ENCODE assay signal across 9 cellular contexts in genomic region chr17:17820457-17821158, GRCh38. TPM values are rescaled to one million over a fixed set of nuclear protein-coding genes. Genes with fewer than 3 reads are reported as not detected.
DNase-seq lines count a peak whose midpoint lies in the region; ATAC-seq, FAIRE-seq and TF ChIP-seq lines count a peak whose summit lies in the region.
"Had no signal": no experiment of that assay in that cellular context is flagged by ENCODE, and none has a peak within 500 bp of the region (broad histone marks: within the 10 kb centered on the region; RNA-seq: fewer than 3 reads in every experiment).

No MANE protein-coding gene starts in this region.

- in situ Hi-C loops in IMR-90 (cut with MboI; ENCODE audit: low sequenced_read_pairs) = no loop called here
- in situ Hi-C loops in HAP-1 (cut with MboI; ENCODE audit: low sequenced_read_pairs) = loop anchor here (10.0 kb wide), 1 partner anchor 214 kb away; the partner anchor contains the start of genes ATPAF2 and GID4

- BruUV-seq in IMR-90 (replicated peaks; lab: Mats Ljungman, UMichigan) = no TSS peak

- WGBS in A549 (ENCODE audit: missing lambda C conversion rate) = 68% methylated on average over 7 of the region's 7 CpGs
- 100% methylated on average over 3 of the region's 7 CpGs; no CpG with 5 or more reads in 1 of the 2 experiments for WGBS in IMR-90 (ENCODE audit: extremely low coverage in 2 of 2, insufficient read length in 1 of 2), 2 experiments

- H2BK5ac ChIP-seq in IMR-90 (ENCODE audit: low read depth, low read length, poor library complexity, severe bottlenecking) = no peak overlapping the region

- no peak for TF ChIP-seq CTCF in A549 (IDR thresholded peaks at IDR 0.05)
- no peak for TF ChIP-seq CTCF in IMR-90 (conservative IDR thresholded peaks at IDR 0.05; ENCODE audit: low read depth, low read length)

- dilution Hi-C loops in IMR-90 (cut with HindIII; ENCODE audit: low sequenced_read_pairs, unreplicated experiment) = no loop called here

- H4K20me1 ChIP-seq in IMR-90 (ENCODE audit: insufficient read depth, low read length) = peaks cover 75% of the 10 kb centered on the region

- H3K36me3 ChIP-seq in IMR-90 (ENCODE audit: control insufficient read depth, insufficient read depth, low read length) = peaks cover 36% of the 10 kb centered on the region
- peaks cover 53% of the 10 kb centered on the region for H3K36me3 ChIP-seq in adipocyte (ENCODE audit: control insufficient read depth, insufficient read depth, low read length, severe bottlenecking)
- peaks cover 49% of the 10 kb centered on the region for H3K36me3 ChIP-seq in HAP-1 (replicated peaks)

- no peak overlapping the region for H4K91ac ChIP-seq in IMR-90 (ENCODE audit: insufficient read depth, low read depth, low read length)

- H3K4ac ChIP-seq in IMR-90 (ENCODE audit: low read depth, low read length) = peak overlapping the region; percentile 35; the same call in 1 of the 2 replicates

- TF ChIP-seq EP300 in A549 (IDR thresholded peaks at IDR 0.05) = no peak

- H3K9ac ChIP-seq in IMR-90 (ENCODE audit: low read depth, low read length) (no peak overlapping the region; the same call in 1 of the 2 replicates), adipocyte (ENCODE audit: low read length) (peak overlapping the region; percentile 90)

- peaks cover 39% of the 10 kb centered on the region for H3K9me1 ChIP-seq in IMR-90 (ENCODE audit: insufficient read depth, low read length)

- TF ChIP-seq POLR2A in A549 (IDR thresholded peaks at IDR 0.05; ENCODE audit: low read length) (no peak), IMR-90 (IDR thresholded peaks at IDR 0.05; ENCODE audit: low read depth, low read length) (no peak)

- CTCF ChIA-PET in A549 (lab: Yijun Ruan, JAX) (interaction anchor here (0.6 to 30.5 kb wide), 9 partner anchors 7 to 213 kb away, joined by 3 to 859 read pairs (median 5); partner anchors contain the start of gene SREBF1), IMR-90 (lab: Yijun Ruan, JAX) (no interaction called here)

- TF ChIP-seq RAD21 in A549 (conservative IDR thresholded peaks at IDR 0.05 in 1 of 2, IDR thresholded peaks at IDR 0.05 in 1 of 2) (no peak), IMR-90 (IDR thresholded peaks at IDR 0.05; ENCODE audit: low read length) (no peak)

- H3K4me3 ChIP-seq in A549 (peak overlapping the region; percentile 53; the same call in 2 of the 3 replicates), IMR-90 (ENCODE audit: insufficient read depth, low read depth, low read length) (no peak overlapping the region), adipocyte (ENCODE audit: low read length) (peak overlapping the region; percentile 80), HAP-1 (no peak overlapping the region)

- H4K8ac ChIP-seq in IMR-90 (ENCODE audit: low read depth in 2 of 2, low read length in 2 of 2) = no peak overlapping the region

- H3K27me3 ChIP-seq in IMR-90 (ENCODE audit: control insufficient read depth, insufficient read depth, low read length) = no peaks in the 10 kb centered on the region
- H3K27me3 ChIP-seq in adipocyte (replicated peaks; ENCODE audit: control insufficient read depth, insufficient read depth, low read length) = no peaks in the 10 kb centered on the region
- H3K27me3 ChIP-seq in HAP-1 (ENCODE audit: low read depth) = no peaks in the 10 kb centered on the region

- H2BK20ac ChIP-seq in IMR-90 (ENCODE audit: low read depth, low read length) = no peak overlapping the region

- H3K56ac ChIP-seq in IMR-90 (ENCODE audit: extremely low read depth, insufficient read depth, low read length) = no peak overlapping the region

- no peak overlapping the region for H3K14ac ChIP-seq in IMR-90 (replicated peaks; ENCODE audit: low read depth, low read length)

- no peak overlapping the region for H2AFZ ChIP-seq in IMR-90 (replicated peaks; ENCODE audit: low read length, poor library complexity)

- H3K4me2 ChIP-seq in A549 = peak overlapping the region; percentile 100
- H3K4me2 ChIP-seq in IMR-90 (ENCODE audit: low read depth, low read length) = no peak overlapping the region

- H2BK15ac ChIP-seq in IMR-90 (ENCODE audit: low read depth, low read length) = no peak overlapping the region

- H4K5ac ChIP-seq in IMR-90 (ENCODE audit: low read depth, low read length) = no peak overlapping the region

- no peaks in the 10 kb centered on the region for H3K9me3 ChIP-seq in A549
- no peaks in the 10 kb centered on the region for H3K9me3 ChIP-seq in IMR-90 (ENCODE audit: control insufficient read depth, insufficient read depth, low read length)
- H3K9me3 ChIP-seq in adipocyte (ENCODE audit: control insufficient read depth, low read length) = no peaks in the 10 kb centered on the region
- no peaks in the 10 kb centered on the region for H3K9me3 ChIP-seq in HAP-1

- peak overlapping the region; percentile 66 for H2AK5ac ChIP-seq in IMR-90 (ENCODE audit: low read depth, low read length)

- H2AK9ac ChIP-seq in IMR-90 (replicated peaks; ENCODE audit: low read depth, low read length, poor library complexity) = peak overlapping the region; percentile 50

- no peak overlapping the region for H3K18ac ChIP-seq in IMR-90 (ENCODE audit: low read depth, low read length)

- intact Hi-C loops in IMR-90 (cut with micrococcal nuclease) = no loop called here

- POLR2A ChIA-PET in A549 (lab: Yijun Ruan, JAX) (interaction anchor here (0.6 to 6.1 kb wide), 4 partner anchors 10 to 1036 kb away, joined by 3 to 105 read pairs (median 4); partner anchors contain the start of gene SREBF1), IMR-90 (lab: Charles Lee; ENCODE audit: unreplicated experiment) (no interaction called here)

- H3K79me1 ChIP-seq in IMR-90 (ENCODE audit: low read depth in 1 of 2, low read length in 2 of 2) = peaks cover 36 to 80% of the 10 kb centered on the region in 2 experiments

- H2BK120ac ChIP-seq in IMR-90 (ENCODE audit: low read depth, low read length) = no peak overlapping the region

- H3K4me1 ChIP-seq in A549 (peaks cover 89% of the 10 kb centered on the region), IMR-90 (ENCODE audit: control insufficient read depth, insufficient read depth, low read length) (peaks cover 54% of the 10 kb centered on the region), adipocyte (ENCODE audit: control insufficient read depth, insufficient read depth, low read length) (peaks cover 66% of the 10 kb centered on the region), HAP-1 (peaks cover 22% of the 10 kb centered on the region)

- peak overlapping the region; percentile 86 to 93 for H3K27ac ChIP-seq in A549
- no peak overlapping the region for H3K27ac ChIP-seq in IMR-90 (ENCODE audit: insufficient read depth, low read length)

- DNase-seq in A549 (ENCODE audit: low read depth in 1 of 2, low spot score in 1 of 2) (no peak), IMR-90 (no peak), adipocyte (ENCODE audit: low read depth) (no peak), medulla oblongata (ENCODE audit: extremely low spot score) (peak; percentile 74), mesenteric fat pad (ENCODE audit: low spot score) (no peak), amniotic stem cell (lab: John Stamatoyannopoulos, UW) (no peak), HAP-1 (ENCODE audit: low spot score in 2 of 2) (no peak)
- DNase-seq: activated gamma-delta T cell treated with Interleukin-2 at 50 U/mL for 16 hours had no signal

- FAIRE-seq in A549 (lab: Jason Lieb, UNC) = no peak

- peak overlapping the region; percentile 29; the same call in 1 of the 2 replicates for H3K23ac ChIP-seq in IMR-90 (ENCODE audit: low read depth, low read length)

- ATAC-seq in A549 = no peak
- no peak for ATAC-seq in IMR-90 (ENCODE audit: low read depth)
- ATAC-seq in HG03457 (IDR thresholded peaks at IDR 0.05; ENCODE audit: unreplicated experiment) = no peak

TF ChIP-seq in A549, 52 proteins besides CTCF, POLR2A, EP300 and RAD21:
- TF ChIP-seq SMC3 (IDR thresholded peaks at IDR 0.05) (no peak), MAX (IDR thresholded peaks at IDR 0.05) (0 out of 2 replicates have a peak, but pooled peaks have one; percentile 11)
TF ChIP-seq in A549: peak in this region for 1.

TF ChIP-seq in IMR-90, 13 proteins besides CTCF, POLR2A, EP300 and RAD21 (continues in another document):
- TF ChIP-seq BHLHE40 (IDR thresholded peaks at IDR 0.05; ENCODE audit: low read depth, low read length) = no peak
- no peak for TF ChIP-seq RFX5 (IDR thresholded peaks at IDR 0.05; ENCODE audit: low read depth, low read length)
- no peak for TF ChIP-seq FOS (IDR thresholded peaks at IDR 0.05; ENCODE audit: low read depth, low read length)
- no peak for TF ChIP-seq MAZ (IDR thresholded peaks at IDR 0.05; ENCODE audit: borderline replicate concordance, low read depth, low read length)
- TF ChIP-seq CHD1 (IDR thresholded peaks at IDR 0.05; ENCODE audit: low read depth, low read length) = no peak
- no peak for TF ChIP-seq RCOR1 (IDR thresholded peaks at IDR 0.05; ENCODE audit: insufficient replicate concordance, low read length)
- TF ChIP-seq NFE2L2 (IDR thresholded peaks at IDR 0.05; ENCODE audit: low read depth, low read length) = no peak
- no peak for TF ChIP-seq CEBPB (IDR thresholded peaks at IDR 0.05; ENCODE audit: low read depth, low read length)
- TF ChIP-seq ELK1 (IDR thresholded peaks at IDR 0.05; ENCODE audit: borderline replicate concordance, low read depth, low read length) = no peak
- TF ChIP-seq SMC3 (IDR thresholded peaks at IDR 0.05; ENCODE audit: low read depth, low read length) = no peak
- no peak for TF ChIP-seq MAFK (IDR thresholded peaks at IDR 0.05; ENCODE audit: low read depth, low read length)

RNA-seq across cellular contexts. Expression of gene SREBF1, which starts 16.2 kb away (rescaled TPM):
- 47.4 and 54.6 TPM in 2 replicates for polyA plus RNA-seq in A549 (2011; rRNA removed)
- polyA plus RNA-seq in A549 (2012; cell fraction: cytosol; rRNA removed) = 52.7 and 75.7 TPM in 2 replicates
- polyA plus RNA-seq in A549 (2012; cell fraction: nucleus; rRNA removed) = 415 and 599 TPM in 2 replicates
- 90.3 to 175 TPM (median 159 TPM) in 3 replicates for polyA plus RNA-seq in A549 (2017; fragmentation: RNase III; extraction: RNeasy Plus Mini Kit Qiagen cat#74134 plus additional on column Dnase treatment)
- 75.5 and 133 TPM in 2 replicates for polyA minus RNA-seq in A549 (2011; rRNA and poly(A)+ RNA removed)
- 3.3 and 3.4 TPM in 2 replicates for total RNA-seq in IMR-90 (2012; rRNA removed)
- polyA plus RNA-seq in IMR-90 (2012; rRNA removed) = 20.4 and 22.3 TPM in 2 replicates
- polyA plus RNA-seq in IMR-90 (2012; cell fraction: cytosol; rRNA removed) = 16.2 and 23.6 TPM in 2 replicates
- polyA plus RNA-seq in IMR-90 (2012; cell fraction: nucleus; rRNA removed; ENCODE audit: low replicate concordance) = 82.8 and 188 TPM in 2 replicates
- total RNA-seq in mesenteric fat pad = 39.9 TPM

Comparison
In these comparisons a context has a peak if more than half of its experiments do, and no peak if none do; other contexts are left out.
1. H3K4me3 ChIP-seq: peak in A549 (single experiment) and adipocyte (single experiment); none in IMR-90 (single experiment) and HAP-1 (single experiment).